ENCODE assay signal across 1 cellular context in the genomic region with DNA sequence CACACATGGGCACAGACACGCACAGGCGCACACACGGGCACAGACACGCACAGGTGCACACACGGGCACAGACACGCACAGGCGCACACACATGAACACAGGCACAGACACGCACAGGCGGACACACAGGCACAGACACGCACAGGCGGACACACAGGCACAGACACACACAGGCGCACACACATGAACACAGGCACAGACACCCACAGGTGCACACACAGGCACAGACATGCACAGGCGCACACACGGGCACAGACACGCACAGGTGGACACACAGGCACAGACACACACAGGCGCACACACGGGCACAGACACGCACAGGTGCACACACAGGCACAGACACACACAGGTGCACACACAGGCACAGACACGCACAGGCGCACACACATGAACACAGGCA.
TF ChIP-seq lines count a peak whose summit lies in the region.

No MANE protein-coding gene starts in this region.

TF ChIP-seq in H1, 55 proteins besides CTCF, POLR2A, EP300 and RAD21:
- TF ChIP-seq RNF2 (IDR thresholded peaks at IDR 0.05; ENCODE audit: borderline replicate concordance, low read depth, low read length, missing control alignments, poor library complexity, severe bottlenecking): no peak
- TF ChIP-seq, protein P1, sequence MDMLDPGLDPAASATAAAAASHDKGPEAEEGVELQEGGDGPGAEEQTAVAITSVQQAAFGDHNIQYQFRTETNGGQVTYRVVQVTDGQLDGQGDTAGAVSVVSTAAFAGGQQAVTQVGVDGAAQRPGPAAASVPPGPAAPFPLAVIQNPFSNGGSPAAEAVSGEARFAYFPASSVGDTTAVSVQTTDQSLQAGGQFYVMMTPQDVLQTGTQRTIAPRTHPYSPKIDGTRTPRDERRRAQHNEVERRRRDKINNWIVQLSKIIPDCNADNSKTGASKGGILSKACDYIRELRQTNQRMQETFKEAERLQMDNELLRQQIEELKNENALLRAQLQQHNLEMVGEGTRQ (IDR thresholded peaks at IDR 0.05; ENCODE audit: low read length): no peak
- no peak for TF ChIP-seq SUZ12 (IDR thresholded peaks at IDR 0.05; ENCODE audit: low read length)
- no peak for TF ChIP-seq EGR1 (IDR thresholded peaks at IDR 0.05; ENCODE audit: borderline replicate concordance, low read depth, low read length)
- no peak for TF ChIP-seq POLR2AphosphoS5 (IDR thresholded peaks at IDR 0.05; ENCODE audit: low read depth, low read length)
- TF ChIP-seq BRCA1 (IDR thresholded peaks at IDR 0.05; ENCODE audit: low read depth, low read length): no peak
- no peak for TF ChIP-seq BCL11A (IDR thresholded peaks at IDR 0.05; ENCODE audit: low read depth in 2 of 2, low read length in 2 of 2)
